17 cellular contexts compared by ENCODE assay signal in genomic region chr20:44142416-44142815, GRCh38. TPM values are rescaled to one million over a fixed set of nuclear protein-coding genes. Genes with fewer than 3 reads are reported as not detected.
DNase-seq lines count a peak whose midpoint lies in the region; ATAC-seq and TF ChIP-seq lines count a peak whose summit lies in the region.
"Had no signal": no experiment of that assay in that cellular context is flagged by ENCODE, and none has a peak within 500 bp of the region (broad histone marks: within the 10 kb centered on the region; RNA-seq: fewer than 3 reads in every experiment).

No MANE protein-coding gene starts in this region.

- POLR2A ChIA-PET in BJ (lab: Charles Lee), result no interaction called here

- intact Hi-C loops in left ventricle myocardium inferior (cut with micrococcal nuclease), result no loop called here
- intact Hi-C loops in activated naive CD4-positive, alpha-beta T cell treated with anti-CD3 and anti-CD28 coated beads for 36 hours (cut with micrococcal nuclease), result no loop called here

- no peak for ATAC-seq in T-helper 17 cell
- no peak for ATAC-seq in GM21619 (IDR thresholded peaks at IDR 0.05; ENCODE audit: unreplicated experiment)
- ATAC-seq: activated CD4-positive, alpha-beta T cell treated with anti-CD3 and anti-CD28 coated beads for 36 hours; left colon had no signal

- CTCF ChIA-PET in BJ (lab: Yijun Ruan, JAX), result interaction anchor here (1.1 to 2.7 kb wide), 2 partner anchors 45 to 48 kb away, joined by 3 to 10 read pairs; partner anchors contain the start of gene JPH2
- CTCF ChIA-PET in activated naive CD4-positive, alpha-beta T cell treated with anti-CD3 and anti-CD28 coated beads for 36 hours (lab: Charles Lee), result no interaction called here

- no peak overlapping the region for H3K9ac ChIP-seq in rectal smooth muscle tissue (ENCODE audit: low read length)

- no peaks in the 10 kb centered on the region for H3K9me3 ChIP-seq in left ventricle myocardium inferior (replicated peaks)
- H3K9me3 ChIP-seq in T-helper 17 cell (ENCODE audit: control insufficient read depth, low read length, poor library complexity, severe bottlenecking), result no peaks in the 10 kb centered on the region
- H3K9me3 ChIP-seq: spleen had no signal

- H3K4me3 ChIP-seq in BJ (ENCODE audit: low read depth, low read length) (no peak overlapping the region), astrocyte of the spinal cord (ENCODE audit: low read depth, low read length) (no peak overlapping the region), left ventricle myocardium inferior (no peak overlapping the region), rectal smooth muscle tissue (ENCODE audit: low read length) (no peak overlapping the region)
- H3K4me3 ChIP-seq: spleen had no signal

- H3K27ac ChIP-seq in left ventricle myocardium inferior (replicated peaks), result peak overlapping the region; percentile 90
- H3K27ac ChIP-seq in rectal smooth muscle tissue (ENCODE audit: low read depth, low read length), result peak overlapping the region; percentile 93
- H3K27ac ChIP-seq: spleen had no signal

- H3K4me3 Mint-ChIP-seq in T-helper 17 cell, result no peak overlapping the region
- H3K4me3 Mint-ChIP-seq in activated naive CD4-positive, alpha-beta T cell treated with anti-CD3 and anti-CD28 coated beads for 36 hours, result no peak overlapping the region
- H3K4me3 Mint-ChIP-seq: activated CD4-positive, alpha-beta T cell treated with anti-CD3 and anti-CD28 coated beads for 36 hours; natural killer cell treated with Interleukin-12 subunit alpha and Interleukin-12 subunit beta and Interleukin-15 and Interleukin-18, amount 100 ng/mL, for 72 hours had no signal

- no peaks in the 10 kb centered on the region for H3K9me3 Mint-ChIP-seq in activated naive CD4-positive, alpha-beta T cell treated with anti-CD3 and anti-CD28 coated beads for 36 hours
- H3K9me3 Mint-ChIP-seq: natural killer cell treated with Interleukin-12 subunit alpha and Interleukin-12 subunit beta and Interleukin-15 and Interleukin-18, amount 100 ng/mL, for 72 hours had no signal

- H3K4me1 ChIP-seq in left ventricle myocardium inferior (peaks cover 96% of the 10 kb centered on the region), rectal smooth muscle tissue (ENCODE audit: control insufficient read depth, insufficient read depth, low read length) (peaks cover 63% of the 10 kb centered on the region)

- peaks cover 44% of the 10 kb centered on the region for H3K27me3 Mint-ChIP-seq in T-helper 17 cell
- H3K27me3 Mint-ChIP-seq in activated naive CD4-positive, alpha-beta T cell treated with anti-CD3 and anti-CD28 coated beads for 36 hours (ENCODE audit: low read depth), result peaks cover 4% of the 10 kb centered on the region

- DNase-seq in BJ (ENCODE audit: low read depth) (peak; percentile 17), astrocyte of the spinal cord (ENCODE audit: low read depth, low spot score) (peak; percentile 76), left ventricle myocardium inferior (no peak), T-helper 17 cell (no peak), kidney tubule cell (ENCODE audit: low spot score) (no peak)
- no peak for DNase-seq in activated naive CD4-positive, alpha-beta T cell treated with anti-CD3 and anti-CD28 coated beads for 36 hours
- DNase-seq: activated CD4-positive, alpha-beta T cell treated with anti-CD3 and anti-CD28 coated beads for 36 hours; activated T-cell treated with anti-CD3 and anti-CD28 coated beads for 4 hours; GOT3; left colon; NCI-H524 treated with DMSO at 0.1 percent for 48 hours; RPMI8226; spleen had no signal

- H3K27ac Mint-ChIP-seq in T-helper 17 cell, result no peak overlapping the region
- no peak overlapping the region for H3K27ac Mint-ChIP-seq in activated naive CD4-positive, alpha-beta T cell treated with anti-CD3 and anti-CD28 coated beads for 36 hours
- H3K27ac Mint-ChIP-seq: activated CD4-positive, alpha-beta T cell treated with anti-CD3 and anti-CD28 coated beads for 36 hours; natural killer cell treated with Interleukin-12 subunit alpha and Interleukin-12 subunit beta and Interleukin-15 and Interleukin-18, amount 100 ng/mL, for 72 hours had no signal

- no peaks in the 10 kb centered on the region for H3K27me3 ChIP-seq in BJ (ENCODE audit: control insufficient read depth, insufficient read depth, low read length)
- no peaks in the 10 kb centered on the region for H3K27me3 ChIP-seq in left ventricle myocardium inferior (ENCODE audit: low read depth)
- no peaks in the 10 kb centered on the region for H3K27me3 ChIP-seq in rectal smooth muscle tissue (ENCODE audit: control insufficient read depth, insufficient read depth, low read length)

- H3K36me3 ChIP-seq in BJ (ENCODE audit: control insufficient read depth, insufficient read depth, low read length) (no peaks in the 10 kb centered on the region), left ventricle myocardium inferior (no peaks in the 10 kb centered on the region), rectal smooth muscle tissue (ENCODE audit: control insufficient read depth, insufficient read depth, low read length) (no peaks in the 10 kb centered on the region)
- H3K36me3 ChIP-seq: spleen had no signal

- H3K4me1 Mint-ChIP-seq in T-helper 17 cell, result peaks cover 3% of the 10 kb centered on the region
- no peaks in the 10 kb centered on the region for H3K4me1 Mint-ChIP-seq in activated naive CD4-positive, alpha-beta T cell treated with anti-CD3 and anti-CD28 coated beads for 36 hours (ENCODE audit: low read depth)
- H3K4me1 Mint-ChIP-seq: activated CD4-positive, alpha-beta T cell treated with anti-CD3 and anti-CD28 coated beads for 36 hours had no signal

- in situ Hi-C loops in astrocyte of the spinal cord (cut with HindIII; ENCODE audit: low sequenced_read_pairs), result no loop called here

- TF ChIP-seq CTCF in BJ (IDR thresholded peaks at IDR 0.05; ENCODE audit: insufficient read depth, low read depth, low read length) (no peak), astrocyte of the spinal cord (IDR thresholded peaks at IDR 0.05; ENCODE audit: low read depth, low read length) (no peak), left ventricle myocardium inferior (IDR thresholded peaks at IDR 0.05; ENCODE audit: borderline replicate concordance) (no peak)

- peaks cover 5% of the 10 kb centered on the region for H3K36me3 Mint-ChIP-seq in T-helper 17 cell (ENCODE audit: low read depth)
- no peaks in the 10 kb centered on the region for H3K36me3 Mint-ChIP-seq in activated naive CD4-positive, alpha-beta T cell treated with anti-CD3 and anti-CD28 coated beads for 36 hours (ENCODE audit: low read depth)
- H3K36me3 Mint-ChIP-seq: natural killer cell treated with Interleukin-12 subunit alpha and Interleukin-12 subunit beta and Interleukin-15 and Interleukin-18, amount 100 ng/mL, for 72 hours had no signal

RNA-seq across cellular contexts. Expression of gene JPH2, which starts 44.6 kb away (rescaled TPM):
- 9.5 and 14.7 TPM in 2 replicates for polyA plus RNA-seq in BJ (2011; rRNA removed)
- polyA minus RNA-seq in BJ (2011; rRNA and poly(A)+ RNA removed), result 12.7 and 13.1 TPM in 2 replicates
- 151 TPM for total RNA-seq in left ventricle myocardium inferior
- not detected for total RNA-seq in T-helper 17 cell
- total RNA-seq in activated naive CD4-positive, alpha-beta T cell treated with anti-CD3 and anti-CD28 coated beads for 36 hours, result not detected
- total RNA-seq: T-helper 2 cell treated with Interferon-gamma antibody and Interleukin-4, amounts not matched to agents 100 ng/mL and 5 ng/mL, for 36 hours had no signal

Comparison
In these comparisons a context has a peak if more than half of its experiments do, and no peak if none do; other contexts are left out.
1. DNase-seq: peak in BJ (single experiment) and astrocyte of the spinal cord (single experiment); none in left ventricle myocardium inferior (single experiment), T-helper 17 cell (0 of 3), kidney tubule cell (single experiment) and activated naive CD4-positive, alpha-beta T cell treated with anti-CD3 and anti-CD28 coated beads for 36 hours (single experiment).
2. RNA of gene JPH2, which starts 44.6 kb away (total RNA-seq): 151 TPM in left ventricle myocardium inferior (single experiment); not detected in T-helper 17 cell and not detected in activated naive CD4-positive, alpha-beta T cell treated with anti-CD3 and anti-CD28 coated beads for 36 hours; every median in the first group is over 100 times any median in the second.